ENCODE assay signal across 37 cellular contexts in genomic region chr16:15425861-15426260, GRCh38. TPM values are rescaled to one million over a fixed set of nuclear protein-coding genes. Genes with fewer than 3 reads are reported as not detected.
"Had no signal": no experiment of that assay in that cellular context is flagged by ENCODE, and none has a peak within 500 bp of the region (broad histone marks: within the 10 kb centered on the region; RNA-seq: fewer than 3 reads in every experiment).

No MANE protein-coding gene starts in this region.

- H3K27ac Mint-ChIP-seq: activated CD4-positive, alpha-beta memory T cell treated with anti-CD3 and anti-CD28 coated beads for 36 hours; activated CD4-positive, alpha-beta T cell treated with anti-CD3 and anti-CD28 coated beads for 36 hours; activated CD4-positive, alpha-beta T cell treated with anti-CD3 and anti-CD28 coated beads, Interleukin-2, amount 10 ng/mL, durations not matched to agents 24 days and 14 days; activated CD8-positive, alpha-beta memory T cell treated with anti-CD3 and anti-CD28 coated beads, Interleukin-2, amount 10 ng/mL, durations not matched to agents 7 days and 5 days; activated CD8-positive, alpha-beta T cell treated with anti-CD3 and anti-CD28 coated beads, Interleukin-2, amount 10 ng/mL, durations not matched to agents 7 days and 5 days; activated naive CD4-positive, alpha-beta T cell treated with anti-CD3 and anti-CD28 coated beads for 36 hours; activated naive CD4-positive, alpha-beta T cell treated with anti-CD3 and anti-CD28 coated beads, Interleukin-2, amount 50 U/mL, for 24 hours; activated naive CD8-positive, alpha-beta T cell treated with anti-CD3 and anti-CD28 coated beads for 36 hours; activated naive CD8-positive, alpha-beta T cell treated with anti-CD3 and anti-CD28 coated beads, Interleukin-2, amount 50 U/mL, for 24 hours; activated T-helper 1 cell treated with anti-CD3 and anti-CD28 coated beads, Interleukin-12 subunit alpha, Interleukin-12 subunit beta, Interleukin-2, Interleukin-4 antibody, amounts not matched to agents 30 ng/mL and 10 ng/mL and 1 ng/mL, durations not matched to agents 14 hours and 24 hours and 36 hours; activated T-helper 2 cell treated with anti-CD3 and anti-CD28 coated beads, Interferon-gamma antibody, Interleukin-2, Interleukin-4, amounts not matched to agents 10 μg/mL and 5 μg/mL and 100 μg/mL, durations not matched to agents 14 hours and 24 hours and 36 hours; brain; dendritic cell treated with granulocyte-macrophage colony-stimulating factor and Interleukin-4, amounts not matched to agents 40 ng/mL and 50 ng/mL, for 4 days; endodermal cell; T-helper 17 cell; T-helper 2 cell treated with Interferon-gamma antibody and Interleukin-4, amounts not matched to agents 5 μg/mL and 100 μg/mL, for 36 hours had no signal

- H3K4me3 ChIP-seq: adrenal gland, ascending aorta, breast epithelium, cardiac muscle cell, colonic mucosa, dorsolateral prefrontal cortex, gastrocnemius medialis, heart left ventricle had no signal

- H3K27me3 ChIP-seq: adrenal gland, ascending aorta, breast epithelium, cardiac muscle cell, colonic mucosa, dorsolateral prefrontal cortex, foreskin keratinocyte, gastrocnemius medialis, heart left ventricle had no signal

- H3K4me1 Mint-ChIP-seq: endodermal cell had no signal

- H3K9me3 ChIP-seq: adrenal gland, ascending aorta, breast epithelium, colonic mucosa, gastrocnemius medialis, heart left ventricle had no signal

- H3K4me3 Mint-ChIP-seq: activated CD4-positive, alpha-beta memory T cell treated with anti-CD3 and anti-CD28 coated beads for 36 hours; activated CD4-positive, alpha-beta T cell treated with anti-CD3 and anti-CD28 coated beads for 36 hours; activated CD4-positive, alpha-beta T cell treated with anti-CD3 and anti-CD28 coated beads, Interleukin-2, amount 10 ng/mL, durations not matched to agents 24 days and 14 days; activated CD8-positive, alpha-beta memory T cell treated with anti-CD3 and anti-CD28 coated beads, Interleukin-2, amount 10 ng/mL, durations not matched to agents 7 days and 5 days; activated CD8-positive, alpha-beta T cell treated with anti-CD3 and anti-CD28 coated beads, Interleukin-2, amount 10 ng/mL, durations not matched to agents 7 days and 5 days; activated naive CD4-positive, alpha-beta T cell treated with anti-CD3 and anti-CD28 coated beads for 36 hours; activated naive CD4-positive, alpha-beta T cell treated with anti-CD3 and anti-CD28 coated beads, Interleukin-2, amount 50 U/mL, for 24 hours; activated naive CD8-positive, alpha-beta T cell treated with anti-CD3 and anti-CD28 coated beads for 36 hours; activated naive CD8-positive, alpha-beta T cell treated with anti-CD3 and anti-CD28 coated beads, Interleukin-2, amount 50 U/mL, for 24 hours; activated T-helper 1 cell treated with anti-CD3 and anti-CD28 coated beads, Interleukin-12 subunit alpha, Interleukin-12 subunit beta, Interleukin-2, Interleukin-4 antibody, amounts not matched to agents 30 ng/mL and 10 ng/mL and 1 ng/mL, durations not matched to agents 14 hours and 24 hours and 36 hours; brain; dendritic cell treated with granulocyte-macrophage colony-stimulating factor and Interleukin-4, amounts not matched to agents 40 ng/mL and 50 ng/mL, for 4 days; endodermal cell; T-helper 17 cell; T-helper 2 cell treated with Interferon-gamma antibody and Interleukin-4, amounts not matched to agents 5 μg/mL and 100 μg/mL, for 36 hours had no signal

- H3K36me3 Mint-ChIP-seq: activated CD4-positive, alpha-beta memory T cell treated with anti-CD3 and anti-CD28 coated beads for 36 hours; activated CD8-positive, alpha-beta memory T cell treated with anti-CD3 and anti-CD28 coated beads, Interleukin-2, amount 10 ng/mL, durations not matched to agents 7 days and 5 days; activated naive CD4-positive, alpha-beta T cell treated with anti-CD3 and anti-CD28 coated beads, Interleukin-2, amount 50 U/mL, for 24 hours; activated naive CD8-positive, alpha-beta T cell treated with anti-CD3 and anti-CD28 coated beads for 36 hours; brain had no signal

- H3K9me3 Mint-ChIP-seq: activated CD4-positive, alpha-beta memory T cell treated with anti-CD3 and anti-CD28 coated beads for 36 hours; activated CD4-positive, alpha-beta T cell treated with anti-CD3 and anti-CD28 coated beads, Interleukin-2, amount 10 ng/mL, durations not matched to agents 24 days and 14 days; activated naive CD4-positive, alpha-beta T cell treated with anti-CD3 and anti-CD28 coated beads for 36 hours; activated naive CD4-positive, alpha-beta T cell treated with anti-CD3 and anti-CD28 coated beads, Interleukin-2, amount 50 U/mL, for 24 hours; activated naive CD8-positive, alpha-beta T cell treated with anti-CD3 and anti-CD28 coated beads for 36 hours; activated naive CD8-positive, alpha-beta T cell treated with anti-CD3 and anti-CD28 coated beads, Interleukin-2, amount 50 U/mL, for 24 hours; activated T-helper 1 cell treated with anti-CD3 and anti-CD28 coated beads, Interleukin-12 subunit alpha, Interleukin-12 subunit beta, Interleukin-2, Interleukin-4 antibody, amounts not matched to agents 30 ng/mL and 10 ng/mL and 1 ng/mL, durations not matched to agents 14 hours and 24 hours and 36 hours; activated T-helper 2 cell treated with anti-CD3 and anti-CD28 coated beads, Interferon-gamma antibody, Interleukin-2, Interleukin-4, amounts not matched to agents 10 μg/mL and 5 μg/mL and 100 μg/mL, durations not matched to agents 14 hours and 24 hours and 36 hours; dendritic cell treated with granulocyte-macrophage colony-stimulating factor and Interleukin-4, amounts not matched to agents 40 ng/mL and 50 ng/mL, for 4 days; endodermal cell; T-helper 2 cell treated with Interferon-gamma antibody and Interleukin-4, amounts not matched to agents 5 μg/mL and 100 μg/mL, for 36 hours had no signal

- H3K27me3 Mint-ChIP-seq: activated naive CD4-positive, alpha-beta T cell treated with anti-CD3 and anti-CD28 coated beads, Interleukin-2, amount 50 U/mL, for 24 hours; brain had no signal

- H3K27ac ChIP-seq: adrenal gland, ascending aorta, breast epithelium, cardiac muscle cell, colonic mucosa, dorsolateral prefrontal cortex, foreskin keratinocyte, gastrocnemius medialis, heart left ventricle had no signal

- DNase-seq: activated CD4-positive, alpha-beta memory T cell treated with anti-CD3 and anti-CD28 coated beads for 36 hours; activated CD4-positive, alpha-beta T cell treated with anti-CD3 and anti-CD28 coated beads for 36 hours; activated CD4-positive, alpha-beta T cell treated with anti-CD3 and anti-CD28 coated beads, Interleukin-2, amount 10 ng/mL, durations not matched to agents 24 days and 14 days; activated CD4-positive, CD25-positive, alpha-beta regulatory T cell; activated CD4-positive, CD25-positive, alpha-beta regulatory T cell treated with anti-CD3 and anti-CD28 coated beads, Interleukin-2, amount 50 U/mL, for 72 hours; activated CD8-positive, alpha-beta memory T cell treated with anti-CD3 and anti-CD28 coated beads, Interleukin-2, amount 10 ng/mL, durations not matched to agents 7 days and 5 days; activated CD8-positive, alpha-beta memory T cell treated with anti-CD3 and anti-CD28 coated beads, Interleukin-2, amount 50 U/mL, for 4 hours; activated CD8-positive, alpha-beta T cell treated with anti-CD3 and anti-CD28 coated beads, Interleukin-2, amount 10 ng/mL, durations not matched to agents 7 days and 5 days; activated effector memory CD4-positive, alpha-beta T cell treated with anti-CD3 and anti-CD28 coated beads, Interleukin-2, amount 50 U/mL, for 16 hours; activated naive CD4-positive, alpha-beta T cell treated with anti-CD3 and anti-CD28 coated beads for 36 hours; activated naive CD8-positive, alpha-beta T cell treated with anti-CD3 and anti-CD28 coated beads for 36 hours; activated naive CD8-positive, alpha-beta T cell treated with anti-CD3 and anti-CD28 coated beads, Interleukin-2, amount 50 U/mL, for 24 hours; activated T-cell treated with anti-CD3 and anti-CD28 coated beads, Interleukin-2, amount 50 U/mL, for 1 hour; activated T-cell treated with anti-CD3 and anti-CD28 coated beads, Interleukin-2, amount 50 U/mL, for 48 hours; adrenal gland; amygdala; central memory CD4-positive, alpha-beta T cell; cerebellar nuclear complex; colonic mucosa; dorsolateral prefrontal cortex; effector memory CD4-positive, alpha-beta T cell; foreskin keratinocyte; gastrocnemius medialis; glutamatergic neuron; heart left ventricle; T-helper 1 cell; T-helper 17 cell had no signal

- H3K4me1 ChIP-seq: ascending aorta, breast epithelium, colonic mucosa, foreskin keratinocyte had no signal

- H3K36me3 ChIP-seq: adrenal gland, ascending aorta, breast epithelium, cardiac muscle cell, colonic mucosa, gastrocnemius medialis, heart left ventricle had no signal

RNA-seq across cellular contexts. Expression of gene MPV17L, which starts 30.3 kb away (rescaled TPM):
- total RNA-seq: activated CD4-positive, alpha-beta memory T cell treated with anti-CD3 and anti-CD28 coated beads for 36 hours; activated CD4-positive, alpha-beta T cell treated with anti-CD3 and anti-CD28 coated beads for 36 hours; activated CD8-positive, alpha-beta T cell treated with anti-CD3 and anti-CD28 coated beads, Interleukin-2, amount 10 ng/mL, durations not matched to agents 7 days and 5 days; activated naive CD4-positive, alpha-beta T cell treated with anti-CD3 and anti-CD28 coated beads for 36 hours; T-helper 17 cell had no signal

RNA-seq across cellular contexts. Expression of gene NPIPA5, which starts 47.8 kb away (rescaled TPM):
- total RNA-seq: ascending aorta had no signal
